18 cellular contexts compared by ENCODE assay signal in genomic region chr12:29253916-29254625, GRCh38.
DNase-seq lines count a peak whose midpoint lies in the region; ATAC-seq and TF ChIP-seq lines count a peak whose summit lies in the region.
"Had no signal": no experiment of that assay in that cellular context is flagged by ENCODE, and none has a peak within 500 bp of the region (broad histone marks: within the 10 kb centered on the region; RNA-seq: fewer than 3 reads in every experiment).

No MANE protein-coding gene starts in this region.

- 80 to 86% methylated on average over 2 of the region's 2 CpGs for WGBS in body of pancreas, 2 donors

- TF ChIP-seq CTCF in glutamatergic neuron (IDR thresholded peaks at IDR 0.05; ENCODE audit: partially characterized antibody, unreplicated experiment) (no peak), osteocyte (IDR thresholded peaks at IDR 0.05) (no peak), body of pancreas (IDR thresholded peaks at IDR 0.05) (no peak)

- no peaks in the 10 kb centered on the region for H3K36me3 ChIP-seq in HAP-1 (replicated peaks)
- H3K36me3 ChIP-seq in SK-N-MC (ENCODE audit: insufficient read depth, low read length) = no peaks in the 10 kb centered on the region
- H3K36me3 ChIP-seq in body of pancreas (replicated peaks in 1 of 2; ENCODE audit: insufficient read depth in 1 of 2, low read depth in 2 of 2) = no peaks in the 10 kb centered on the region

- H3K4me3 Mint-ChIP-seq in glutamatergic neuron (ENCODE audit: unreplicated experiment) (no peak overlapping the region), osteocyte (ENCODE audit: unreplicated experiment) (no peak overlapping the region)
- H3K4me3 Mint-ChIP-seq: B cell; CD4-positive, alpha-beta memory T cell had no signal

- peaks cover 13% of the 10 kb centered on the region for H3K4me1 ChIP-seq in HAP-1
- no peaks in the 10 kb centered on the region for H3K4me1 ChIP-seq in body of pancreas

- TF ChIP-seq POLR2A in body of pancreas (IDR thresholded peaks at IDR 0.05) = no peak

- H3K27ac ChIP-seq in SK-N-MC (0 out of 2 replicates have a peak overlapping the region, but pooled peaks have one; percentile 37), body of pancreas (no peak overlapping the region)
- H3K27ac ChIP-seq: GM23248 had no signal

- H3K9me3 Mint-ChIP-seq in glutamatergic neuron (ENCODE audit: unreplicated experiment) = peaks cover 6% of the 10 kb centered on the region
- no peaks in the 10 kb centered on the region for H3K9me3 Mint-ChIP-seq in osteocyte (ENCODE audit: unreplicated experiment)

- no peaks in the 10 kb centered on the region for H3K36me3 Mint-ChIP-seq in glutamatergic neuron (ENCODE audit: unreplicated experiment)
- H3K36me3 Mint-ChIP-seq in osteocyte (ENCODE audit: unreplicated experiment) = peaks cover 10% of the 10 kb centered on the region

- H3K27ac Mint-ChIP-seq in glutamatergic neuron (ENCODE audit: unreplicated experiment) (peak overlapping the region; percentile 81), osteocyte (ENCODE audit: unreplicated experiment) (no peak overlapping the region)
- H3K27ac Mint-ChIP-seq: B cell; CD4-positive, alpha-beta memory T cell had no signal

- in situ Hi-C loops in HAP-1 (cut with MboI; ENCODE audit: low sequenced_read_pairs) = no loop called here

- H3K27me3 ChIP-seq in HAP-1 (ENCODE audit: low read depth) (no peaks in the 10 kb centered on the region), body of pancreas (no peaks in the 10 kb centered on the region)

- no peaks in the 10 kb centered on the region for H3K9me3 ChIP-seq in HAP-1
- no peaks in the 10 kb centered on the region for H3K9me3 ChIP-seq in SK-N-MC (ENCODE audit: low read depth, low read length)
- H3K9me3 ChIP-seq in body of pancreas = no peaks in the 10 kb centered on the region

- no peak for ATAC-seq in left colon
- no peak for ATAC-seq in body of pancreas
- ATAC-seq: K562, Panc1, SK-N-SH treated with all-trans-retinoic acid at 6 μM for 48 hours had no signal

- H3K27me3 Mint-ChIP-seq in glutamatergic neuron (ENCODE audit: unreplicated experiment) = peaks cover 4% of the 10 kb centered on the region
- H3K27me3 Mint-ChIP-seq in osteocyte (ENCODE audit: unreplicated experiment) = no peaks in the 10 kb centered on the region
- H3K27me3 Mint-ChIP-seq: B cell; CD4-positive, alpha-beta memory T cell had no signal

- DNase-seq in HAP-1 (ENCODE audit: low spot score in 2 of 2) (peak; percentile 26 to 42), NCI-H446 (lab: John Stamatoyannopoulos, UW) (peak; percentile 91 to 96), SK-N-MC (ENCODE audit: low read depth, low spot score) (no peak), glutamatergic neuron (peak; percentile 26), osteocyte (ENCODE audit: extremely low spot score, unreplicated experiment) (no peak), left colon (no peak), globus pallidus (ENCODE audit: low spot score) (no peak), body of pancreas (no peak)
- DNase-seq: CD4-positive, alpha-beta memory T cell; GDM1; GM23248; NCI-H1048; NCI-H146; NCI-H2107 had no signal

- no peak overlapping the region for H3K9ac ChIP-seq in SK-N-MC (ENCODE audit: insufficient read length)
- H3K9ac ChIP-seq: GM23248 had no signal

- intact Hi-C loops in left colon (cut with DNase I, micrococcal nuclease) (no loop called here), body of pancreas (cut with DNase I) (no loop called here)

- H3K4me3 ChIP-seq in HAP-1 = no peak overlapping the region
- H3K4me3 ChIP-seq in SK-N-MC = peak overlapping the region; percentile 23; the same call in 1 of the 2 replicates
- no peak overlapping the region for H3K4me3 ChIP-seq in body of pancreas
- H3K4me3 ChIP-seq: GM23248, K562 had no signal

- H3K4me1 Mint-ChIP-seq in glutamatergic neuron (ENCODE audit: low read depth, unreplicated experiment) (peaks cover 14% of the 10 kb centered on the region), osteocyte (ENCODE audit: unreplicated experiment) (no peaks in the 10 kb centered on the region)
- H3K4me1 Mint-ChIP-seq: B cell; CD4-positive, alpha-beta memory T cell had no signal

Comparison
In these comparisons a context has a peak if more than half of its experiments do, and no peak if none do; other contexts are left out.
1. DNase-seq: peak in HAP-1 (2 of 2), NCI-H446 (2 of 2) and glutamatergic neuron (single experiment); none in SK-N-MC (single experiment), osteocyte (single experiment), left colon (0 of 2), globus pallidus (single experiment) and body of pancreas (0 of 4).